Comparison of ENCODE assay signal across 1 cellular context in genomic region chr20:51422912-51423667, GRCh38.
TF ChIP-seq lines count a peak whose summit lies in the region.

No MANE protein-coding gene starts in this region.

TF ChIP-seq in GM23338, 12 proteins besides CTCF, POLR2A, EP300 and RAD21 (continued from another document):
- TF ChIP-seq ZNF462 (CRISPR knock-in tag; IDR thresholded peaks at IDR 0.05) (no peak), EZH2phosphoT487 (IDR thresholded peaks at IDR 0.05; ENCODE audit: unreplicated experiment) (no peak), JUNB (IDR thresholded peaks at IDR 0.05; ENCODE audit: unreplicated experiment) (no peak)
